Comparison of ENCODE assay signal across 9 cellular contexts in the genomic region with DNA sequence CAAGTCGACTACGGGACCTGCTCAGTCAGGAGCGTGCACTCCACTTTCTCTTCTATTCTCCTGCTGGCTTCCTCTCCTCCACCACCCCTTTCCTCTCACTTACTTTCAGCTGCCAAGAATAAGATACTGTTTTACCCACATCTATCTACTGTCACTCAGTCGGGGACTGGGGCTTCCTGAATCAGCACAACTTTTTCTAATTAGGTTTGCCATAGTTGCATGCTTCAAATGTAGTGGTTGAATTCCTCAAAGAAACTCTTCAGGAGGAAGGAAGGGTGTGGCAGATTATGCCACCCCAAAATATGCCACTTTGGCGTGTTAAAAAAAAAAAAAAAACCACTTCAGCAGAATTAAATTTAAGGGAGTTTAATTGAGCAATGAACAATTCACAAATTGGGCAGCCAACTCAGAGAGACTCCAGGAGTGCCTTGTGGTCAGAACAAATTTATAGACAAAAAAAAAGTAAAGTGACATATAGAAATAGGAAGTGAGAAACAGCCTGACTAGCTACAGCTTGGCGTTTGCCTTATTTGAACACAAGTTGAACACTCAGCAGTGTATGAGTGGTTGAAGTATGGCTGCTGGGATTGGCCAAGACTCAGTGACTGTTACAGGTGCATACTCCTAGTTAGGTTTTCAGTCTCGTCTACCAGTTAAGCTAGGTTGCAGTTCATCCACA. TPM values are rescaled to one million over a fixed set of nuclear protein-coding genes. Genes with fewer than 3 reads are reported as not detected.
DNase-seq lines count a peak whose midpoint lies in the region; ATAC-seq lines count a peak whose summit lies in the region.
"Had no signal": no experiment of that assay in that cellular context is flagged by ENCODE, and none has a peak within 500 bp of the region (broad histone marks: within the 10 kb centered on the region; RNA-seq: fewer than 3 reads in every experiment).

No MANE protein-coding gene starts in this region.

- H3K36me3 Mint-ChIP-seq in immature natural killer cell = no peaks in the 10 kb centered on the region
- no peaks in the 10 kb centered on the region for H3K36me3 Mint-ChIP-seq in activated T-helper 2 cell treated with anti-CD3 and anti-CD28 coated beads, Interferon-gamma antibody, Interleukin-2, Interleukin-4, amounts not matched to agents 10 μg/mL and 5 μg/mL and 100 μg/mL, durations not matched to agents 14 hours and 24 hours and 36 hours (ENCODE audit: low read depth)
- H3K36me3 Mint-ChIP-seq: brain had no signal

- peaks cover 30 to 39% of the 10 kb centered on the region in 2 donors for H3K4me1 Mint-ChIP-seq in immature natural killer cell
- peaks cover 12% of the 10 kb centered on the region for H3K4me1 Mint-ChIP-seq in activated T-helper 2 cell treated with anti-CD3 and anti-CD28 coated beads, Interferon-gamma antibody, Interleukin-2, Interleukin-4, amounts not matched to agents 10 μg/mL and 5 μg/mL and 100 μg/mL, durations not matched to agents 14 hours and 24 hours and 36 hours (ENCODE audit: low read depth)

- intact Hi-C loops in activated T-helper 2 cell treated with anti-CD3 and anti-CD28 coated beads, Interferon-gamma antibody, Interleukin-2, Interleukin-4, amounts not matched to agents 10 μg/mL and 5 μg/mL and 100 μg/mL, durations not matched to agents 14 hours and 24 hours and 36 hours (cut with micrococcal nuclease) = loop anchor here (5.0 to 10.0 kb wide), 2 partner anchors 372 to 495 kb away; no protein-coding TSS in a partner anchor

- no peaks in the 10 kb centered on the region for H3K9me3 Mint-ChIP-seq in immature natural killer cell
- H3K9me3 Mint-ChIP-seq in activated T-helper 2 cell treated with anti-CD3 and anti-CD28 coated beads, Interferon-gamma antibody, Interleukin-2, Interleukin-4, amounts not matched to agents 10 μg/mL and 5 μg/mL and 100 μg/mL, durations not matched to agents 14 hours and 24 hours and 36 hours = no peaks in the 10 kb centered on the region
- H3K9me3 Mint-ChIP-seq: brain had no signal

- H3K27ac Mint-ChIP-seq in immature natural killer cell = peak overlapping the region; percentile 8 to 85 (median 54)
- H3K27ac Mint-ChIP-seq in activated T-helper 2 cell treated with anti-CD3 and anti-CD28 coated beads, Interferon-gamma antibody, Interleukin-2, Interleukin-4, amounts not matched to agents 10 μg/mL and 5 μg/mL and 100 μg/mL, durations not matched to agents 14 hours and 24 hours and 36 hours = no peak overlapping the region

- DNase-seq in M059J (ENCODE audit: low read depth) (peak; percentile 17), immature natural killer cell (no peak), NCI-H2171 (lab: John Stamatoyannopoulos, UW) (no peak), NCI-H345 (lab: John Stamatoyannopoulos, UW) (no peak), NCI-H526 (lab: John Stamatoyannopoulos, UW) (no peak)
- no peak for DNase-seq in activated T-helper 2 cell treated with anti-CD3 and anti-CD28 coated beads, Interferon-gamma antibody, Interleukin-2, Interleukin-4, amounts not matched to agents 10 μg/mL and 5 μg/mL and 100 μg/mL, durations not matched to agents 14 hours and 24 hours and 36 hours (ENCODE audit: low spot score)

- H3K4me3 Mint-ChIP-seq in immature natural killer cell = peak overlapping the region; percentile 28 to 75 (median 51)
- H3K4me3 Mint-ChIP-seq in activated T-helper 2 cell treated with anti-CD3 and anti-CD28 coated beads, Interferon-gamma antibody, Interleukin-2, Interleukin-4, amounts not matched to agents 10 μg/mL and 5 μg/mL and 100 μg/mL, durations not matched to agents 14 hours and 24 hours and 36 hours (ENCODE audit: low read depth) = no peak overlapping the region
- H3K4me3 Mint-ChIP-seq: brain had no signal

- peaks cover 2 to 13% (median 9%) of the 10 kb centered on the region in 3 donors for H3K27me3 Mint-ChIP-seq in immature natural killer cell (ENCODE audit: low read depth in 3 of 3)
- H3K27me3 Mint-ChIP-seq in activated T-helper 2 cell treated with anti-CD3 and anti-CD28 coated beads, Interferon-gamma antibody, Interleukin-2, Interleukin-4, amounts not matched to agents 10 μg/mL and 5 μg/mL and 100 μg/mL, durations not matched to agents 14 hours and 24 hours and 36 hours (ENCODE audit: low read depth) = peaks cover 22% of the 10 kb centered on the region

- peak; percentile 89 for ATAC-seq in GM18502 (IDR thresholded peaks at IDR 0.05; ENCODE audit: poor library complexity, unreplicated experiment)
- peak; percentile 66 for ATAC-seq in GM21786 (IDR thresholded peaks at IDR 0.05; ENCODE audit: unreplicated experiment)

RNA-seq across cellular contexts. Expression of gene RMDN2, which starts 32.5 kb away (rescaled TPM):
- total RNA-seq in M059J (2014; rRNA removed; shearing (Covaris generic)) = 3.1 and 5.1 TPM in 2 replicates
- 1 to 10 TPM; 4.4 to 7.7 (median 6.3) TPM for polyA plus RNA-seq in immature natural killer cell
- 0.89 and 1.6 TPM in 2 replicates for total RNA-seq in activated T-helper 2 cell treated with anti-CD3 and anti-CD28 coated beads, Interferon-gamma antibody, Interleukin-2, Interleukin-4, amounts not matched to agents 10 μg/mL and 5 μg/mL and 100 μg/mL, durations not matched to agents 14 hours and 24 hours and 36 hours
